ENCODE assay signal across 24 cellular contexts in genomic region chr15:65646486-65646885, GRCh38. TPM values are rescaled to one million over a fixed set of nuclear protein-coding genes. Genes with fewer than 3 reads are reported as not detected.
DNase-seq lines count a peak whose midpoint lies in the region; ATAC-seq and TF ChIP-seq lines count a peak whose summit lies in the region.
"Had no signal": no experiment of that assay in that cellular context is flagged by ENCODE, and none has a peak within 500 bp of the region (broad histone marks: within the 10 kb centered on the region; RNA-seq: fewer than 3 reads in every experiment).

No MANE protein-coding gene starts in this region.

- TF ChIP-seq CTCF in choroid plexus epithelial cell (conservative IDR thresholded peaks at IDR 0.05; ENCODE audit: low read depth, low read length), result no peak
- no peak for TF ChIP-seq CTCF in ascending aorta (IDR thresholded peaks at IDR 0.05)

- H3K9me3 ChIP-seq in ascending aorta, result no peaks in the 10 kb centered on the region
- H3K9me3 ChIP-seq: suprapubic skin had no signal

- peaks cover 6% of the 10 kb centered on the region for H3K4me1 Mint-ChIP-seq in memory B cell
- H3K4me1 Mint-ChIP-seq in naive thymus-derived CD8-positive, alpha-beta T cell, result peaks cover 0 to 4% (median 1%) of the 10 kb centered on the region in 4 donors
- H3K4me1 Mint-ChIP-seq: mesothelial cell of epicardium had no signal

- no peak for ATAC-seq in memory B cell (ENCODE audit: low read depth)
- no peak for ATAC-seq in naive thymus-derived CD8-positive, alpha-beta T cell
- ATAC-seq in HG03469 (IDR thresholded peaks at IDR 0.05; ENCODE audit: unreplicated experiment), result no peak
- ATAC-seq: activated T-cell treated with anti-CD3 and anti-CD28 coated beads, Interleukin-2, amount 50 U/mL, for 4 hours; natural killer cell; T-cell had no signal

- no peaks in the 10 kb centered on the region for H3K9me3 Mint-ChIP-seq in memory B cell
- no peaks in the 10 kb centered on the region for H3K9me3 Mint-ChIP-seq in naive thymus-derived CD8-positive, alpha-beta T cell
- H3K9me3 Mint-ChIP-seq: activated T-cell treated with anti-CD3 and anti-CD28 coated beads, Interleukin-2, amount 50 U/mL, for 4 hours; central memory CD8-positive, alpha-beta T cell; mesothelial cell of epicardium; natural killer cell; T-cell had no signal

- peak overlapping the region; percentile 19 for H3K27ac Mint-ChIP-seq in memory B cell
- H3K27ac Mint-ChIP-seq in naive thymus-derived CD8-positive, alpha-beta T cell, result peak overlapping the region in 2 of 10 donors; percentile 43 to 48
- H3K27ac Mint-ChIP-seq: mesothelial cell of epicardium, natural killer cell, T-cell had no signal

- intact Hi-C loops in ascending aorta (cut with DNase I), result no loop called here

- POLR2A ChIA-PET in naive thymus-derived CD8-positive, alpha-beta T cell (lab: Charles Lee), result no interaction called here

- no peak overlapping the region for H3K4me3 Mint-ChIP-seq in memory B cell
- H3K4me3 Mint-ChIP-seq in naive thymus-derived CD8-positive, alpha-beta T cell, result no peak overlapping the region
- H3K4me3 Mint-ChIP-seq: activated T-cell treated with anti-CD3 and anti-CD28 coated beads, Interleukin-2, amount 50 U/mL, for 4 hours; central memory CD8-positive, alpha-beta T cell; mesothelial cell of epicardium; natural killer cell; T-cell had no signal

- DNase-seq in ELR (ENCODE audit: low read depth) (peak; percentile 46), M059J (ENCODE audit: low read depth) (peak; percentile 34), choroid plexus epithelial cell (ENCODE audit: low read depth) (peak; percentile 66), memory B cell (ENCODE audit: low spot score in 2 of 2) (no peak), 8988T (no peak), ascending aorta (ENCODE audit: low spot score in 2 of 2) (no peak)
- no peak for DNase-seq in naive thymus-derived CD8-positive, alpha-beta T cell
- DNase-seq: activated CD8-positive, alpha-beta memory T cell treated with anti-CD3 and anti-CD28 coated beads for 24 hours; activated naive CD4-positive, alpha-beta T cell treated with Interleukin-2 at 50 U/mL for 16 hours; activated T-cell treated with anti-CD3 and anti-CD28 coated beads, Interleukin-2, amount 50 U/mL, for 4 hours; effector CD4-positive, alpha-beta T cell; KBM-7; natural killer cell; NCI-H187; NCI-H774; OCI-M1; posterior cingulate gyrus; Right ventricle myocardium superior; T-cell had no signal

- peaks cover 7% of the 10 kb centered on the region for H3K36me3 Mint-ChIP-seq in memory B cell
- H3K36me3 Mint-ChIP-seq in naive thymus-derived CD8-positive, alpha-beta T cell, result peaks cover 0 to 11% (median 0%) of the 10 kb centered on the region in 3 donors
- H3K36me3 Mint-ChIP-seq: natural killer cell had no signal

- peaks cover 0 to 3% of the 10 kb centered on the region in 2 donors for H3K36me3 ChIP-seq in ascending aorta

- no peaks in the 10 kb centered on the region for H3K4me1 ChIP-seq in ascending aorta
- H3K4me1 ChIP-seq: suprapubic skin had no signal

- H3K4me3 ChIP-seq in choroid plexus epithelial cell (ENCODE audit: low read depth, low read length), result no peak overlapping the region
- H3K4me3 ChIP-seq in ascending aorta, result no peak overlapping the region
- H3K4me3 ChIP-seq: suprapubic skin had no signal

- H3K27me3 ChIP-seq in ascending aorta, result no peaks in the 10 kb centered on the region
- H3K27me3 ChIP-seq: suprapubic skin had no signal

- no peak overlapping the region for H3K27ac ChIP-seq in ascending aorta
- H3K27ac ChIP-seq: C4-2B, suprapubic skin had no signal

- H3K27me3 Mint-ChIP-seq in memory B cell, result no peaks in the 10 kb centered on the region
- H3K27me3 Mint-ChIP-seq in naive thymus-derived CD8-positive, alpha-beta T cell, result no peaks in the 10 kb centered on the region
- H3K27me3 Mint-ChIP-seq: central memory CD8-positive, alpha-beta T cell; T-cell had no signal

RNA-seq across cellular contexts. Expression of gene SLC24A1, which starts 24.7 kb away (rescaled TPM):
- total RNA-seq in M059J (2014; rRNA removed; shearing (Covaris generic)), result 2.1 and 2.9 TPM in 2 replicates
- total RNA-seq in naive thymus-derived CD8-positive, alpha-beta T cell, result 1 to 10 TPM; 5.0 to 6.6 TPM
- 1 to 10 TPM in 2 of 3 donors, under 1 TPM in 1; 0.93 to 2.4 (median 1.7) TPM for polyA plus RNA-seq in naive thymus-derived CD8-positive, alpha-beta T cell
- total RNA-seq in ascending aorta, result 2.0 TPM

RNA-seq across cellular contexts. Expression of gene INTS14, which starts 35.6 kb away (rescaled TPM):
- 35.9 and 55.3 TPM in 2 replicates for total RNA-seq in M059J (2014; rRNA removed; shearing (Covaris generic))
- 10 to 100 TPM; 48.8 to 53.2 TPM for total RNA-seq in naive thymus-derived CD8-positive, alpha-beta T cell
- polyA plus RNA-seq in naive thymus-derived CD8-positive, alpha-beta T cell, result 10 to 100 TPM; 20.4 to 30.3 (median 24.0) TPM
- total RNA-seq in ascending aorta, result 14.5 TPM

Comparison
In these comparisons a context has a peak if more than half of its experiments do, and no peak if none do; other contexts are left out.
1. DNase-seq: peak in ELR (single experiment), M059J (single experiment) and choroid plexus epithelial cell (single experiment); none in memory B cell (0 of 2), naive thymus-derived CD8-positive, alpha-beta T cell (0 of 10), 8988T (single experiment) and ascending aorta (0 of 2).